ENCODE assay signal across 24 cellular contexts in the genomic region with DNA sequence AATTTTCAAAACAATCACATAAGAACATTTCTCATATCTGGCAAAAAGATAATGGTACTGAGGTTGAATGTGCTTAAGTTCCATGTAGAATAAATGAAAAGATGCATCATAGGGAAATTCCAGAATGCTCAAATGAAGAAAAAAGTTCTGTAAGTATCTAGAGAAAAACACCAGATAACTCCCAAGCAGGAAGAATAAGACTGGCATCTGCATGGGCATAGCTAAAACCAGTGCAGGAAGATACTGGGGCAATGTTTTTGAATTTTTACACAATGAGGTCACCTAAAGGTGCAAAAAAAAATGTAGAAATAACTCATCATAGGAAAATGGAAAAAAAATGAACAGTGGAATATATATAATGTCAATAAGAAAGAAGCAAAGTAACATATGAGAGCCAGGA.
"Had no signal": no experiment of that assay in that cellular context is flagged by ENCODE, and none has a peak within 500 bp of the region (broad histone marks: within the 10 kb centered on the region; RNA-seq: fewer than 3 reads in every experiment).

No MANE protein-coding gene starts in this region.

- DNase-seq: dermis blood vessel endothelial cell; dorsolateral prefrontal cortex; effector CD8-positive, alpha-beta T cell; effector memory CD8-positive, alpha-beta T cell; endodermal cell; erythroblast; esophagus squamous epithelium; foreskin fibroblast; glutamatergic neuron; head of caudate nucleus; heart right ventricle; hippocampal formation; left cardiac atrium; left lung; left ventricle myocardium superior; lower lobe of right lung; mesenchymal stem cell; mucosa of descending colon; naive B cell; naive thymus-derived CD8-positive, alpha-beta T cell had no signal

- H3K27me3 ChIP-seq: heart right ventricle, left lung had no signal

- H3K4me1 ChIP-seq: gastroesophageal sphincter, left lung, lower lobe of right lung had no signal

- ATAC-seq: effector memory CD8-positive, alpha-beta T cell; esophagus mucosa; gastroesophageal sphincter; heart right ventricle; left lung; left ventricle myocardium superior; lower lobe of right lung; mucosa of descending colon; naive thymus-derived CD8-positive, alpha-beta T cell had no signal

- H3K27ac ChIP-seq: coronary artery, dorsolateral prefrontal cortex, epithelial cell of prostate, esophagus squamous epithelium, gastroesophageal sphincter, heart right ventricle, left lung, lower lobe of right lung had no signal
